1 cellular context compared by ENCODE assay signal in genomic region chr10:61836888-61837747, GRCh38.
A peak's percentile ranks its signal among the peaks of the same experiment; 100 is the strongest.
TF ChIP-seq lines count a peak whose summit lies in the region.

No MANE protein-coding gene starts in this region.

TF ChIP-seq in HEK293, 187 proteins besides CTCF, POLR2A, EP300 and RAD21 (continued from another document and continues in another):
- no peak for TF ChIP-seq ZFP3 (tag by site-specific recombination; IDR thresholded peaks at IDR 0.05; ENCODE audit: low read depth)
- no peak for TF ChIP-seq EGR2 (tag by site-specific recombination; IDR thresholded peaks at IDR 0.05; ENCODE audit: low read depth)
- TF ChIP-seq ZNF544 (tag by site-specific recombination; IDR thresholded peaks at IDR 0.05) = no peak
- TF ChIP-seq TCF7L2 (IDR thresholded peaks at IDR 0.05; ENCODE audit: borderline replicate concordance, low read depth, low read length) = peak; percentile 90
- TF ChIP-seq, protein P1, sequence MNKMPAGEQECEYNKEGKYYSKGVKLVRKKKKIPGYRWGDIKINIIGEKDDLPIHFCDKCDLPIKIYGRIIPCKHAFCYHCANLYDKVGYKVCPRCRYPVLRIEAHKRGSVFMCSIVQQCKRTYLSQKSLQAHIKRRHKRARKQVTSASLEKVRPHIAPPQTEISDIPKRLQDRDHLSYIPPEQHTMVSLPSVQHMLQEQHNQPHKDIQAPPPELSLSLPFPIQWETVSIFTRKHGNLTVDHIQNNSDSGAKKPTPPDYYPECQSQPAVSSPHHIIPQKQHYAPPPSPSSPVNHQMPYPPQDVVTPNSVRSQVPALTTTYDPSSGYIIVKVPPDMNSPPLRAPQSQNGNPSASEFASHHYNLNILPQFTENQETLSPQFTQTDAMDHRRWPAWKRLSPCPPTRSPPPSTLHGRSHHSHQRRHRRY (tag by site-specific recombination; IDR thresholded peaks at IDR 0.05) = no peak
- TF ChIP-seq ZNF501 (tag by site-specific recombination; IDR thresholded peaks at IDR 0.05) = no peak
- no peak for TF ChIP-seq ZNF23 (tag by site-specific recombination; IDR thresholded peaks at IDR 0.05; ENCODE audit: borderline replicate concordance)
- no peak for TF ChIP-seq ZNF76 (tag by site-specific recombination; IDR thresholded peaks at IDR 0.05; ENCODE audit: borderline replicate concordance, low read depth)
- TF ChIP-seq ZNF701 (tag by site-specific recombination; IDR thresholded peaks at IDR 0.05) = no peak
- no peak; the same call in 1 of the 2 replicates for TF ChIP-seq ZNF654 (tag by site-specific recombination; IDR thresholded peaks at IDR 0.05; ENCODE audit: low read depth)
- TF ChIP-seq, protein P2, sequence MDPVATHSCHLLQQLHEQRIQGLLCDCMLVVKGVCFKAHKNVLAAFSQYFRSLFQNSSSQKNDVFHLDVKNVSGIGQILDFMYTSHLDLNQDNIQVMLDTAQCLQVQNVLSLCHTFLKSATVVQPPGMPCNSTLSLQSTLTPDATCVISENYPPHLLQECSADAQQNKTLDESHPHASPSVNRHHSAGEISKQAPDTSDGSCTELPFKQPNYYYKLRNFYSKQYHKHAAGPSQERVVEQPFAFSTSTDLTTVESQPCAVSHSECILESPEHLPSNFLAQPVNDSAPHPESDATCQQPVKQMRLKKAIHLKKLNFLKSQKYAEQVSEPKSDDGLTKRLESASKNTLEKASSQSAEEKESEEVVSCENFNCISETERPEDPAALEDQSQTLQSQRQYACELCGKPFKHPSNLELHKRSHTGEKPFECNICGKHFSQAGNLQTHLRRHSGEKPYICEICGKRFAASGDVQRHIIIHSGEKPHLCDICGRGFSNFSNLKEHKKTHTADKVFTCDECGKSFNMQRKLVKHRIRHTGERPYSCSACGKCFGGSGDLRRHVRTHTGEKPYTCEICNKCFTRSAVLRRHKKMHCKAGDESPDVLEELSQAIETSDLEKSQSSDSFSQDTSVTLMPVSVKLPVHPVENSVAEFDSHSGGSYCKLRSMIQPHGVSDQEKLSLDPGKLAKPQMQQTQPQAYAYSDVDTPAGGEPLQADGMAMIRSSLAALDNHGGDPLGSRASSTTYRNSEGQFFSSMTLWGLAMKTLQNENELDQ (tag by site-specific recombination; IDR thresholded peaks at IDR 0.05; ENCODE audit: low read depth) = no peak
- TF ChIP-seq, protein P3, sequence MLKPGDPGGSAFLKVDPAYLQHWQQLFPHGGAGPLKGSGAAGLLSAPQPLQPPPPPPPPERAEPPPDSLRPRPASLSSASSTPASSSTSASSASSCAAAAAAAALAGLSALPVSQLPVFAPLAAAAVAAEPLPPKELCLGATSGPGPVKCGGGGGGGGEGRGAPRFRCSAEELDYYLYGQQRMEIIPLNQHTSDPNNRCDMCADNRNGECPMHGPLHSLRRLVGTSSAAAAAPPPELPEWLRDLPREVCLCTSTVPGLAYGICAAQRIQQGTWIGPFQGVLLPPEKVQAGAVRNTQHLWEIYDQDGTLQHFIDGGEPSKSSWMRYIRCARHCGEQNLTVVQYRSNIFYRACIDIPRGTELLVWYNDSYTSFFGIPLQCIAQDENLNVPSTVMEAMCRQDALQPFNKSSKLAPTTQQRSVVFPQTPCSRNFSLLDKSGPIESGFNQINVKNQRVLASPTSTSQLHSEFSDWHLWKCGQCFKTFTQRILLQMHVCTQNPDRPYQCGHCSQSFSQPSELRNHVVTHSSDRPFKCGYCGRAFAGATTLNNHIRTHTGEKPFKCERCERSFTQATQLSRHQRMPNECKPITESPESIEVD (tag by site-specific recombination; IDR thresholded peaks at IDR 0.05) = peak; percentile 96
- no peak for TF ChIP-seq HOXC10 (CRISPR knock-in tag; IDR thresholded peaks at IDR 0.05)
- no peak for TF ChIP-seq ZNF211 (tag by site-specific recombination; IDR thresholded peaks at IDR 0.05; ENCODE audit: low read depth)
- no peak for TF ChIP-seq ZNF202 (tag by site-specific recombination; IDR thresholded peaks at IDR 0.05; ENCODE audit: borderline replicate concordance)
- TF ChIP-seq HIC1 (tag by site-specific recombination; IDR thresholded peaks at IDR 0.05) = peak; percentile 75
- no peak for TF ChIP-seq OVOL3 (tag by site-specific recombination; IDR thresholded peaks at IDR 0.05)
- TF ChIP-seq, protein P4, sequence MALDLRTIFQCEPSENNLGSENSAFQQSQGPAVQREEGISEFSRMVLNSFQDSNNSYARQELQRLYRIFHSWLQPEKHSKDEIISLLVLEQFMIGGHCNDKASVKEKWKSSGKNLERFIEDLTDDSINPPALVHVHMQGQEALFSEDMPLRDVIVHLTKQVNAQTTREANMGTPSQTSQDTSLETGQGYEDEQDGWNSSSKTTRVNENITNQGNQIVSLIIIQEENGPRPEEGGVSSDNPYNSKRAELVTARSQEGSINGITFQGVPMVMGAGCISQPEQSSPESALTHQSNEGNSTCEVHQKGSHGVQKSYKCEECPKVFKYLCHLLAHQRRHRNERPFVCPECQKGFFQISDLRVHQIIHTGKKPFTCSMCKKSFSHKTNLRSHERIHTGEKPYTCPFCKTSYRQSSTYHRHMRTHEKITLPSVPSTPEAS (tag by site-specific recombination; IDR thresholded peaks at IDR 0.05) = no peak
- TF ChIP-seq, protein P5, sequence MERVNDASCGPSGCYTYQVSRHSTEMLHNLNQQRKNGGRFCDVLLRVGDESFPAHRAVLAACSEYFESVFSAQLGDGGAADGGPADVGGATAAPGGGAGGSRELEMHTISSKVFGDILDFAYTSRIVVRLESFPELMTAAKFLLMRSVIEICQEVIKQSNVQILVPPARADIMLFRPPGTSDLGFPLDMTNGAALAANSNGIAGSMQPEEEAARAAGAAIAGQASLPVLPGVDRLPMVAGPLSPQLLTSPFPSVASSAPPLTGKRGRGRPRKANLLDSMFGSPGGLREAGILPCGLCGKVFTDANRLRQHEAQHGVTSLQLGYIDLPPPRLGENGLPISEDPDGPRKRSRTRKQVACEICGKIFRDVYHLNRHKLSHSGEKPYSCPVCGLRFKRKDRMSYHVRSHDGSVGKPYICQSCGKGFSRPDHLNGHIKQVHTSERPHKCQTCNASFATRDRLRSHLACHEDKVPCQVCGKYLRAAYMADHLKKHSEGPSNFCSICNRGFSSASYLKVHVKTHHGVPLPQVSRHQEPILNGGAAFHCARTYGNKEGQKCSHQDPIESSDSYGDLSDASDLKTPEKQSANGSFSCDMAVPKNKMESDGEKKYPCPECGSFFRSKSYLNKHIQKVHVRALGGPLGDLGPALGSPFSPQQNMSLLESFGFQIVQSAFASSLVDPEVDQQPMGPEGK (tag by site-specific recombination; IDR thresholded peaks at IDR 0.05) = no peak
- TF ChIP-seq ZNF692 (tag by site-specific recombination; IDR thresholded peaks at IDR 0.05) = 0 out of 2 replicates have a peak, but pooled peaks have one; percentile 15
- TF ChIP-seq, protein P6, sequence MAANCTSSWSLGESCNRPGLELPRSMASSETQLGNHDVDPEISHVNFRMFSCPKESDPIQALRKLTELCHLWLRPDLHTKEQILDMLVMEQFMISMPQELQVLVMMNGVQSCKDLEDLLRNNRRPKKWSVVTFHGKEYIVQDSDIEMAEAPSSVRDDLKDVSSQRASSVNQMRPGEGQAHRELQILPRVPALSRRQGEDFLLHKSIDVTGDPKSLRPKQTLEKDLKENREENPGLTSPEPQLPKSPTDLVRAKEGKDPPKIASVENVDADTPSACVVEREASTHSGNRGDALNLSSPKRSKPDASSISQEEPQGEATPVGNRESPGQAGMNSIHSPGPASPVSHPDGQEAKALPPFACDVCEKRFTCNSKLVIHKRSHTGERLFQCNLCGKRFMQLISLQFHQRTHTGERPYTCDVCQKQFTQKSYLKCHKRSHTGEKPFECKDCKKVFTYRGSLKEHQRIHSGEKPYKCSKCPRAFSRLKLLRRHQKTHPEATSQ (tag by site-specific recombination; IDR thresholded peaks at IDR 0.05) = no peak
- TF ChIP-seq ZNF311 (tag by site-specific recombination; IDR thresholded peaks at IDR 0.05; ENCODE audit: borderline replicate concordance) = no peak
- TF ChIP-seq ZNF488 (tag by site-specific recombination; IDR thresholded peaks at IDR 0.05) = no peak
- TF ChIP-seq, protein P7, sequence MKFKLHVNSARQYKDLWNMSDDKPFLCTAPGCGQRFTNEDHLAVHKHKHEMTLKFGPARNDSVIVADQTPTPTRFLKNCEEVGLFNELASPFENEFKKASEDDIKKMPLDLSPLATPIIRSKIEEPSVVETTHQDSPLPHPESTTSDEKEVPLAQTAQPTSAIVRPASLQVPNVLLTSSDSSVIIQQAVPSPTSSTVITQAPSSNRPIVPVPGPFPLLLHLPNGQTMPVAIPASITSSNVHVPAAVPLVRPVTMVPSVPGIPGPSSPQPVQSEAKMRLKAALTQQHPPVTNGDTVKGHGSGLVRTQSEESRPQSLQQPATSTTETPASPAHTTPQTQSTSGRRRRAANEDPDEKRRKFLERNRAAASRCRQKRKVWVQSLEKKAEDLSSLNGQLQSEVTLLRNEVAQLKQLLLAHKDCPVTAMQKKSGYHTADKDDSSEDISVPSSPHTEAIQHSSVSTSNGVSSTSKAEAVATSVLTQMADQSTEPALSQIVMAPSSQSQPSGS (tag by site-specific recombination; IDR thresholded peaks at IDR 0.05; ENCODE audit: low read depth) = no peak
- no peak for TF ChIP-seq ZNF626 (tag by site-specific recombination; IDR thresholded peaks at IDR 0.05)
- no peak for TF ChIP-seq ZNF514 (tag by site-specific recombination; IDR thresholded peaks at IDR 0.05)
- TF ChIP-seq, protein P8, sequence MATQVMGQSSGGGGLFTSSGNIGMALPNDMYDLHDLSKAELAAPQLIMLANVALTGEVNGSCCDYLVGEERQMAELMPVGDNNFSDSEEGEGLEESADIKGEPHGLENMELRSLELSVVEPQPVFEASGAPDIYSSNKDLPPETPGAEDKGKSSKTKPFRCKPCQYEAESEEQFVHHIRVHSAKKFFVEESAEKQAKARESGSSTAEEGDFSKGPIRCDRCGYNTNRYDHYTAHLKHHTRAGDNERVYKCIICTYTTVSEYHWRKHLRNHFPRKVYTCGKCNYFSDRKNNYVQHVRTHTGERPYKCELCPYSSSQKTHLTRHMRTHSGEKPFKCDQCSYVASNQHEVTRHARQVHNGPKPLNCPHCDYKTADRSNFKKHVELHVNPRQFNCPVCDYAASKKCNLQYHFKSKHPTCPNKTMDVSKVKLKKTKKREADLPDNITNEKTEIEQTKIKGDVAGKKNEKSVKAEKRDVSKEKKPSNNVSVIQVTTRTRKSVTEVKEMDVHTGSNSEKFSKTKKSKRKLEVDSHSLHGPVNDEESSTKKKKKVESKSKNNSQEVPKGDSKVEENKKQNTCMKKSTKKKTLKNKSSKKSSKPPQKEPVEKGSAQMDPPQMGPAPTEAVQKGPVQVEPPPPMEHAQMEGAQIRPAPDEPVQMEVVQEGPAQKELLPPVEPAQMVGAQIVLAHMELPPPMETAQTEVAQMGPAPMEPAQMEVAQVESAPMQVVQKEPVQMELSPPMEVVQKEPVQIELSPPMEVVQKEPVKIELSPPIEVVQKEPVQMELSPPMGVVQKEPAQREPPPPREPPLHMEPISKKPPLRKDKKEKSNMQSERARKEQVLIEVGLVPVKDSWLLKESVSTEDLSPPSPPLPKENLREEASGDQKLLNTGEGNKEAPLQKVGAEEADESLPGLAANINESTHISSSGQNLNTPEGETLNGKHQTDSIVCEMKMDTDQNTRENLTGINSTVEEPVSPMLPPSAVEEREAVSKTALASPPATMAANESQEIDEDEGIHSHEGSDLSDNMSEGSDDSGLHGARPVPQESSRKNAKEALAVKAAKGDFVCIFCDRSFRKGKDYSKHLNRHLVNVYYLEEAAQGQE (tag by site-specific recombination; IDR thresholded peaks at IDR 0.05) = no peak
- TF ChIP-seq ZSCAN30 (tag by site-specific recombination; IDR thresholded peaks at IDR 0.05) = no peak
- no peak for TF ChIP-seq ZNF24 (tag by site-specific recombination; IDR thresholded peaks at IDR 0.05)
- no peak for TF ChIP-seq ZBTB8A (tag by site-specific recombination; IDR thresholded peaks at IDR 0.05)
- no peak for TF ChIP-seq ZNF660 (tag by site-specific recombination; IDR thresholded peaks at IDR 0.05)
- no peak for TF ChIP-seq ZNF214 (tag by site-specific recombination; IDR thresholded peaks at IDR 0.05; ENCODE audit: borderline replicate concordance)
- TF ChIP-seq ZNF394 (tag by site-specific recombination; IDR thresholded peaks at IDR 0.05; ENCODE audit: borderline replicate concordance) = no peak; the same call in 1 of the 2 replicates
